12 cellular contexts compared by ENCODE assay signal in genomic region chr12:116982721-116983502, GRCh38.
DNase-seq lines count a peak whose midpoint lies in the region; ATAC-seq, FAIRE-seq and TF ChIP-seq lines count a peak whose summit lies in the region.
"Had no signal": no experiment of that assay in that cellular context is flagged by ENCODE, and none has a peak within 500 bp of the region (broad histone marks: within the 10 kb centered on the region; RNA-seq: fewer than 3 reads in every experiment).

No MANE protein-coding gene starts in this region.

- FAIRE-seq in HepG2 (lab: Jason Lieb, UNC): no peak
- FAIRE-seq: frontal cortex had no signal

- in situ Hi-C loops in HepG2 (cut with HindIII; ENCODE audit: extremely low pct_ligation_motif_present, low pct_unique_long_range_greater_than_20kb): no loop called here

- CTCF ChIA-PET in HepG2 (lab: Yijun Ruan, JAX; ENCODE audit: low intra/inter-chr PET ratio, low total read pairs): no interaction called here

- no peaks in the 10 kb centered on the region for H3K9me2 ChIP-seq in hepatocyte (replicated peaks; ENCODE audit: insufficient read depth)

- no peak for TF ChIP-seq POLR2A in suprapubic skin (IDR thresholded peaks at IDR 0.05)
- no peak for TF ChIP-seq POLR2A in HepG2 (IDR thresholded peaks at IDR 0.05; ENCODE audit: insufficient read depth in 1 of 2, low read depth in 2 of 2, low read length in 2 of 2)

- DNase-seq in EL (peak; percentile 69), amniotic stem cell (lab: John Stamatoyannopoulos, UW) (peak; percentile 69), hepatocyte (ENCODE audit: low spot score) (no peak), suprapubic skin (ENCODE audit: low spot score in 2 of 2) (no peak), activated gamma-delta T cell treated with Interleukin-2 at 50 U/mL for 16 hours (no peak), HepG2 (ENCODE audit: low spot score) (no peak), cortex of kidney (lab: John Stamatoyannopoulos, UW) (no peak)
- no peak for DNase-seq in activated naive CD4-positive, alpha-beta T cell treated with anti-CD3 and anti-CD28 coated beads, Interleukin-2, amount 50 U/mL, for 16 hours
- DNase-seq: activated CD4-positive, alpha-beta T cell treated with anti-CD3 and anti-CD28 coated beads for 36 hours; left colon; NCI-H187 treated with DMSO at 0.1 percent for 48 hours had no signal

- H2AFZ ChIP-seq in hepatocyte (no peak overlapping the region), HepG2 (ENCODE audit: low read length) (no peak overlapping the region)

- no peak overlapping the region for H3K9ac ChIP-seq in HepG2 (ENCODE audit: insufficient read depth, low read depth, low read length)

- H3K4me3 ChIP-seq in hepatocyte (no peak overlapping the region), suprapubic skin (peak overlapping the region; percentile 8), HepG2 (replicated peaks in 1 of 3; ENCODE audit: insufficient read depth in 1 of 3, low read depth in 2 of 3, low read length in 3 of 3) (no peak overlapping the region)

- POLR2A ChIA-PET in HepG2 (lab: Yijun Ruan, JAX): interaction anchor here (1.4 kb wide), 1 partner anchor 9 kb away, joined by 4 read pairs; no protein-coding TSS in a partner anchor

- ATAC-seq in HepG2: no peak
- ATAC-seq: activated CD4-positive, alpha-beta T cell treated with anti-CD3 and anti-CD28 coated beads for 36 hours; left colon had no signal

- no peaks in the 10 kb centered on the region for H3K4me1 ChIP-seq in hepatocyte (ENCODE audit: insufficient read depth)
- H3K4me1 ChIP-seq in suprapubic skin: no peaks in the 10 kb centered on the region
- H3K4me1 ChIP-seq in HepG2 (ENCODE audit: insufficient read depth, low read length): no peaks in the 10 kb centered on the region

- no peak for TF ChIP-seq EP300 in suprapubic skin (IDR thresholded peaks at IDR 0.05)
- TF ChIP-seq EP300 in HepG2 (IDR thresholded peaks at IDR 0.05; ENCODE audit: low read depth in 2 of 2, low read length in 2 of 2): no peak
- no peak for TF ChIP-seq EP300 in HepG2 (CRISPR knock-in tag; IDR thresholded peaks at IDR 0.05; ENCODE audit: borderline replicate concordance)

- H3K27me3 ChIP-seq in hepatocyte (no peaks in the 10 kb centered on the region), suprapubic skin (no peaks in the 10 kb centered on the region), HepG2 (ENCODE audit: control insufficient read depth in 1 of 2, insufficient read depth in 2 of 2, low read length in 2 of 2) (no peaks in the 10 kb centered on the region)

- WGBS in hepatocyte (ENCODE audit: low lambda C conversion rate, missing lambda C conversion rate): 88% methylated on average over 11 of the region's 11 CpGs
- WGBS in suprapubic skin: 76% methylated on average over 11 of the region's 11 CpGs
- 94% methylated on average over 11 of the region's 11 CpGs for WGBS in HepG2 (ENCODE audit: low lambda C conversion rate)

- H3K4me2 ChIP-seq in hepatocyte: no peak overlapping the region
- no peak overlapping the region for H3K4me2 ChIP-seq in HepG2 (ENCODE audit: low read depth, low read length)

- no peak for TF ChIP-seq RAD21 in HepG2 (CRISPR knock-in tag; IDR thresholded peaks at IDR 0.05)

- H3K36me3 ChIP-seq in hepatocyte (replicated peaks; ENCODE audit: insufficient read depth, low read depth) (no peaks in the 10 kb centered on the region), suprapubic skin (no peaks in the 10 kb centered on the region), HepG2 (replicated peaks in 1 of 2; ENCODE audit: control insufficient read depth in 1 of 2, insufficient read depth in 2 of 2, low read length in 2 of 2) (no peaks in the 10 kb centered on the region)

- no peaks in the 10 kb centered on the region for H3K9me3 ChIP-seq in hepatocyte (ENCODE audit: low read depth)
- H3K9me3 ChIP-seq in suprapubic skin: no peaks in the 10 kb centered on the region
- H3K9me3 ChIP-seq in HepG2 (ENCODE audit: low read length): no peaks in the 10 kb centered on the region

- no peaks in the 10 kb centered on the region for H4K20me1 ChIP-seq in hepatocyte (ENCODE audit: insufficient read depth, poor library complexity, severe bottlenecking)
- no peaks in the 10 kb centered on the region for H4K20me1 ChIP-seq in HepG2 (ENCODE audit: insufficient read depth, low read length)

- no TSS peak for BruUV-seq in HepG2 (replicated peaks; lab: Mats Ljungman, UMichigan)

- H3K79me2 ChIP-seq in hepatocyte (no peaks in the 10 kb centered on the region), HepG2 (ENCODE audit: insufficient read depth, low read length) (no peaks in the 10 kb centered on the region)

- intact Hi-C loops in HepG2 (cut with micrococcal nuclease; ENCODE audit: unreplicated experiment): no loop called here

- H3K27ac ChIP-seq in hepatocyte: peak overlapping the region; percentile 47
- H3K27ac ChIP-seq in suprapubic skin: peak overlapping the region; percentile 5
- no peak overlapping the region for H3K27ac ChIP-seq in HepG2 (ENCODE audit: extremely low read length, insufficient read depth, low read length)

- TF ChIP-seq CTCF in hepatocyte (IDR thresholded peaks at IDR 0.05; ENCODE audit: poor library complexity) (no peak), suprapubic skin (IDR thresholded peaks at IDR 0.05) (no peak), HepG2 (CRISPR knock-in tag; IDR thresholded peaks at IDR 0.05) (no peak)

TF ChIP-seq in HepG2, 621 proteins besides CTCF, POLR2A, EP300 and RAD21 (continues in another document):
- TF ChIP-seq GMEB2 (CRISPR knock-in tag; IDR thresholded peaks at IDR 0.05; ENCODE audit: low read depth) (no peak), ZNF605 (CRISPR knock-in tag; IDR thresholded peaks at IDR 0.05) (no peak), TRIM22 (IDR thresholded peaks at IDR 0.05) (no peak), KAT2B (IDR thresholded peaks at IDR 0.05; ENCODE audit: borderline replicate concordance, low read depth, low read length) (no peak), CBX5 (CRISPR knock-in tag; IDR thresholded peaks at IDR 0.05; ENCODE audit: borderline replicate concordance) (no peak), HNRNPLL (IDR thresholded peaks at IDR 0.05; ENCODE audit: low read depth, low read length, poor library complexity, severe bottlenecking) (no peak), ZBTB7B (CRISPR knock-in tag; IDR thresholded peaks at IDR 0.05) (no peak), KDM3A (CRISPR knock-in tag; IDR thresholded peaks at IDR 0.05; ENCODE audit: low read depth) (no peak), ZMYM2 (CRISPR knock-in tag; IDR thresholded peaks at IDR 0.05) (no peak), ZNF766 (CRISPR knock-in tag; IDR thresholded peaks at IDR 0.05; ENCODE audit: borderline replicate concordance) (no peak)

Comparison
In these comparisons a context has a peak if more than half of its experiments do, and no peak if none do; other contexts are left out.
1. DNase-seq: peak in EL (single experiment) and amniotic stem cell (single experiment); none in hepatocyte (single experiment), suprapubic skin (0 of 2), activated gamma-delta T cell treated with Interleukin-2 at 50 U/mL for 16 hours (single experiment), activated naive CD4-positive, alpha-beta T cell treated with anti-CD3 and anti-CD28 coated beads, Interleukin-2, amount 50 U/mL, for 16 hours (single experiment), HepG2 (single experiment) and cortex of kidney (single experiment).